Comparison of ENCODE assay signal across 2 cellular contexts in genomic region chr11:86548278-86548917, GRCh38.
TF ChIP-seq lines count a peak whose summit lies in the region.

No MANE protein-coding gene starts in this region.

TF ChIP-seq in liver, 16 proteins besides CTCF, POLR2A, EP300 and RAD21 (continued from another document):
- TF ChIP-seq REST (IDR thresholded peaks at IDR 0.05) = no peak
- no peak for TF ChIP-seq EGR1 (IDR thresholded peaks at IDR 0.05; ENCODE audit: low read depth in 2 of 2)
- no peak for TF ChIP-seq ATF3 (IDR thresholded peaks at IDR 0.05)
- TF ChIP-seq ZBTB33 (IDR thresholded peaks at IDR 0.05) = no peak
- no peak for TF ChIP-seq JUND (IDR thresholded peaks at IDR 0.05)
- TF ChIP-seq FOXA1 (IDR thresholded peaks at IDR 0.05) = no peak
- no peak for TF ChIP-seq MAX (IDR thresholded peaks at IDR 0.05)

TF ChIP-seq in HepG2, 621 proteins besides CTCF, POLR2A, EP300 and RAD21 (continued from another document):
- TF ChIP-seq ZNF704 (CRISPR knock-in tag; IDR thresholded peaks at IDR 0.05; ENCODE audit: borderline replicate concordance) (no peak), ISL2 (CRISPR knock-in tag; IDR thresholded peaks at IDR 0.05) (no peak), ATRX (CRISPR knock-in tag; IDR thresholded peaks at IDR 0.05; ENCODE audit: borderline replicate concordance) (no peak), PBX3 (CRISPR knock-in tag; IDR thresholded peaks at IDR 0.05; ENCODE audit: borderline replicate concordance) (no peak), ZNF577 (CRISPR knock-in tag; IDR thresholded peaks at IDR 0.05; ENCODE audit: borderline replicate concordance, low read depth) (no peak), PHB2 (IDR thresholded peaks at IDR 0.05; ENCODE audit: partially characterized antibody) (no peak), TEAD3 (CRISPR knock-in tag; optimal IDR thresholded peaks at IDR 0.05; ENCODE audit: borderline replicate concordance) (no peak), ZNF205 (CRISPR knock-in tag; IDR thresholded peaks at IDR 0.05) (no peak), BCLAF1 (IDR thresholded peaks at IDR 0.05) (no peak), GMEB2 (CRISPR knock-in tag; IDR thresholded peaks at IDR 0.05; ENCODE audit: low read depth) (no peak), CCAR2 (optimal IDR thresholded peaks at IDR 0.05; ENCODE audit: low read depth, low read length) (no peak), E2F5 (CRISPR knock-in tag; conservative IDR thresholded peaks at IDR 0.05) (no peak), ZSCAN21 (CRISPR knock-in tag; IDR thresholded peaks at IDR 0.05; ENCODE audit: borderline replicate concordance) (no peak), HNRNPUL1 (IDR thresholded peaks at IDR 0.05; ENCODE audit: low read depth, low read length) (no peak)
TF ChIP-seq in HepG2: peak in this region for 0.
